ENCODE assay signal across 16 cellular contexts in the genomic region with DNA sequence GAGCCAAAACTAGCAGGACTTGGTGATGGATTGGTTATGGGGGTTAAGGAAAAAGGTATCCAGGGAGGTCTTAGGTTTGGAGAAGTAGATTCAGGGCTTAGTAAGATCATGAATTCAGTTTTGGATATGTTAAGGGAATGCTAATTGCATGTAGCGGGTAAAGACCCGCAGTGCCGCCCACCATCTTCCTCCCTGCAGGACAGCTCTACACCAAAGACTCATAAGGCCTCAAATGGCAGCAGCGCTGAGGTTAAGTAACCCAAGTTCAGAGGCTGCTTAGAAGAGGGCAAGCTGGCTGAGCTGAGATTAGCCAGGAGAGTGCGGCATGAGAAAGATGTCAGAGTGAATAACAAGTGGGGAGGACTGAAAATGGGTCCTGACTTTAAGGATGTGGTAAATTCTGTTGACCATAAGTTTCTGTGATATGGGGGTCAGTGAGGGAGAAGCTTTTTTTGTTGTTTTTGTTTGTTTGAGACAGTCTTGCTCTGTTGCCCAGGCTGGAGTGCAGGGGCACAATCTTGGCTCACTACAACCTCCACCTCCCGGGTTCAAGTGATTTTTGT. TPM values are rescaled to one million over a fixed set of nuclear protein-coding genes. Genes with fewer than 3 reads are reported as not detected.
A peak's percentile ranks its signal among the peaks of the same experiment; 100 is the strongest.
DNase-seq lines count a peak whose midpoint lies in the region; ATAC-seq and TF ChIP-seq lines count a peak whose summit lies in the region.
"Had no signal": no experiment of that assay in that cellular context is flagged by ENCODE, and none has a peak within 500 bp of the region (broad histone marks: within the 10 kb centered on the region; RNA-seq: fewer than 3 reads in every experiment).

No MANE protein-coding gene starts in this region.

- H3K27ac ChIP-seq in CD8-positive, alpha-beta T cell (ENCODE audit: low read depth, low read length): no peak overlapping the region
- H3K27ac ChIP-seq: BLaER1 treated with 17β-estradiol and CSF1 and Interleukin-3, amounts not matched to agents 10 nM and 100 nM; SK-N-MC had no signal

- H3K9me3 Mint-ChIP-seq in CD8-positive, alpha-beta T cell: no peaks in the 10 kb centered on the region
- H3K9me3 Mint-ChIP-seq in memory B cell: no peaks in the 10 kb centered on the region
- no peaks in the 10 kb centered on the region for H3K9me3 Mint-ChIP-seq in activated T-helper 17 cell treated with anti-CD3 and anti-CD28 coated beads, Interleukin-2, amount 50 U/mL, for 72 hours

- H3K27ac Mint-ChIP-seq in CD8-positive, alpha-beta T cell: peak overlapping the region; percentile 41
- peak overlapping the region; percentile 17 for H3K27ac Mint-ChIP-seq in memory B cell
- no peak overlapping the region for H3K27ac Mint-ChIP-seq in activated T-helper 17 cell treated with anti-CD3 and anti-CD28 coated beads, Interleukin-2, amount 50 U/mL, for 72 hours

- DNase-seq in CD8-positive, alpha-beta T cell: no peak
- DNase-seq in GM12865 (ENCODE audit: low read depth) (peak; percentile 79), H7 (peak; percentile 12), memory B cell (ENCODE audit: low spot score in 2 of 2) (no peak), T-helper 2 cell (no peak)
- DNase-seq: DMS79, HCEC 1CT, KBM-7, NCI-H1105, NCI-H2081 treated with DMSO at 0.1 percent for 48 hours, OCI-M1, SHP77 had no signal

- no peak overlapping the region for H3K4me3 ChIP-seq in CD8-positive, alpha-beta T cell (ENCODE audit: low read depth, low read length)
- H3K4me3 ChIP-seq in GM12865 (ENCODE audit: low read depth, low read length) (no peak overlapping the region), H7 (ENCODE audit: insufficient read depth, low read depth, low read length) (no peak overlapping the region)
- H3K4me3 ChIP-seq: BLaER1 treated with 17β-estradiol and CSF1 and Interleukin-3, amounts not matched to agents 10 nM and 100 nM; SK-N-MC had no signal

- no peaks in the 10 kb centered on the region for H3K27me3 ChIP-seq in CD8-positive, alpha-beta T cell (ENCODE audit: insufficient read depth, low read length)
- no peaks in the 10 kb centered on the region for H3K27me3 ChIP-seq in H7 (ENCODE audit: control insufficient read depth, insufficient read depth, low read length)
- H3K27me3 ChIP-seq: BLaER1 treated with 17β-estradiol and CSF1 and Interleukin-3, amounts not matched to agents 10 nM and 100 nM had no signal

- H3K27me3 Mint-ChIP-seq in CD8-positive, alpha-beta T cell (ENCODE audit: low read depth): no peaks in the 10 kb centered on the region
- H3K27me3 Mint-ChIP-seq in memory B cell: no peaks in the 10 kb centered on the region
- H3K27me3 Mint-ChIP-seq in activated T-helper 17 cell treated with anti-CD3 and anti-CD28 coated beads, Interleukin-2, amount 50 U/mL, for 72 hours: no peaks in the 10 kb centered on the region

- H3K4me1 Mint-ChIP-seq in CD8-positive, alpha-beta T cell (ENCODE audit: low read depth): peaks cover 5% of the 10 kb centered on the region
- H3K4me1 Mint-ChIP-seq in memory B cell: peaks cover 6% of the 10 kb centered on the region
- peaks cover 11% of the 10 kb centered on the region for H3K4me1 Mint-ChIP-seq in activated T-helper 17 cell treated with anti-CD3 and anti-CD28 coated beads, Interleukin-2, amount 50 U/mL, for 72 hours

- no peaks in the 10 kb centered on the region for H3K9me3 ChIP-seq in CD8-positive, alpha-beta T cell (ENCODE audit: low read length)
- H3K9me3 ChIP-seq: BLaER1 treated with 17β-estradiol and CSF1 and Interleukin-3, amounts not matched to agents 10 nM and 100 nM had no signal

- TF ChIP-seq CTCF in CD8-positive, alpha-beta T cell (IDR thresholded peaks at IDR 0.05): no peak
- TF ChIP-seq CTCF in GM12865 (IDR thresholded peaks at IDR 0.05; ENCODE audit: insufficient read depth, low read depth, low read length, missing control alignments): no peak

- CTCF ChIA-PET in CD8-positive, alpha-beta T cell (lab: Charles Lee): interaction anchor here (2.1 to 4.4 kb wide), 2 partner anchors 11 to 75 kb away, joined by 6 to 27 read pairs; no protein-coding TSS in a partner anchor

- no peak for ATAC-seq in CD8-positive, alpha-beta T cell
- ATAC-seq in memory B cell (ENCODE audit: low read depth) (no peak), GM19035 (IDR thresholded peaks at IDR 0.05; ENCODE audit: unreplicated experiment) (no peak)
- no peak for ATAC-seq in activated T-helper 17 cell treated with anti-CD3 and anti-CD28 coated beads, Interleukin-2, amount 50 U/mL, for 72 hours (replicated peaks)

- no peaks in the 10 kb centered on the region for H3K4me1 ChIP-seq in CD8-positive, alpha-beta T cell (ENCODE audit: insufficient read depth, low read length)

- H3K36me3 ChIP-seq in CD8-positive, alpha-beta T cell (ENCODE audit: insufficient read depth, low read length): no peaks in the 10 kb centered on the region
- no peaks in the 10 kb centered on the region for H3K36me3 ChIP-seq in H7 (replicated peaks; ENCODE audit: control insufficient read depth, insufficient read depth, low read length)

- H3K36me3 Mint-ChIP-seq in CD8-positive, alpha-beta T cell: peaks cover 31% of the 10 kb centered on the region
- peaks cover 6% of the 10 kb centered on the region for H3K36me3 Mint-ChIP-seq in memory B cell
- H3K36me3 Mint-ChIP-seq in activated T-helper 17 cell treated with anti-CD3 and anti-CD28 coated beads, Interleukin-2, amount 50 U/mL, for 72 hours (ENCODE audit: low read depth): peaks cover 39% of the 10 kb centered on the region

- no peak overlapping the region for H3K4me3 Mint-ChIP-seq in CD8-positive, alpha-beta T cell
- no peak overlapping the region for H3K4me3 Mint-ChIP-seq in memory B cell
- H3K4me3 Mint-ChIP-seq in activated T-helper 17 cell treated with anti-CD3 and anti-CD28 coated beads, Interleukin-2, amount 50 U/mL, for 72 hours: no peak overlapping the region

- intact Hi-C loops in CD8-positive, alpha-beta T cell (cut with DNase I, micrococcal nuclease): no loop called here

- POLR2A ChIA-PET in CD8-positive, alpha-beta T cell (lab: Charles Lee): interaction anchor here (0.5 to 1.2 kb wide), 2 partner anchors 10 to 60 kb away, joined by 3 to 4 read pairs; a partner anchor contains a TSS

RNA-seq across cellular contexts. Expression of a gene that starts 26.2 kb away (rescaled TPM):
- total RNA-seq in CD8-positive, alpha-beta T cell: 1 to 10 TPM in 1 of 2 experiments, under 1 TPM in 1; 0.57 to 1.5 TPM
- total RNA-seq in H7 (2014; rRNA removed; shearing (Covaris generic)): not detected in 2 replicates
- total RNA-seq in activated T-helper 17 cell treated with anti-CD3 and anti-CD28 coated beads, Interleukin-2, amount 50 U/mL, for 72 hours: 1 to 10 TPM; 1.5 to 2.5 TPM

RNA-seq across cellular contexts. Expression of a gene that starts 26.4 kb away (rescaled TPM):
- total RNA-seq in CD8-positive, alpha-beta T cell: 10 to 100 TPM; 49.6 to 53.5 TPM
- 43.3 and 58.1 TPM in 2 replicates for total RNA-seq in H7 (2014; rRNA removed; shearing (Covaris generic))
- 100 to 1,000 TPM; 103 to 125 TPM for total RNA-seq in activated T-helper 17 cell treated with anti-CD3 and anti-CD28 coated beads, Interleukin-2, amount 50 U/mL, for 72 hours

RNA-seq across cellular contexts. Expression of a gene that starts 54.8 kb away (rescaled TPM):
- total RNA-seq in CD8-positive, alpha-beta T cell: 10 to 100 TPM; 49.6 to 50.4 TPM
- 4.6 and 7.4 TPM in 2 replicates for total RNA-seq in H7 (2014; rRNA removed; shearing (Covaris generic))
- 10 to 100 TPM; 31.4 to 36.7 TPM for total RNA-seq in activated T-helper 17 cell treated with anti-CD3 and anti-CD28 coated beads, Interleukin-2, amount 50 U/mL, for 72 hours

RNA-seq across cellular contexts. Expression of a gene that starts 59.7 kb away (rescaled TPM):
- total RNA-seq in CD8-positive, alpha-beta T cell: 1 to 10 TPM; 3.5 to 4.5 TPM
- 22.4 and 34.7 TPM in 2 replicates for total RNA-seq in H7 (2014; rRNA removed; shearing (Covaris generic))
- total RNA-seq in activated T-helper 17 cell treated with anti-CD3 and anti-CD28 coated beads, Interleukin-2, amount 50 U/mL, for 72 hours: 10 to 100 TPM; 29.0 to 37.1 TPM

Comparison
In these comparisons a context has a peak if more than half of its experiments do, and no peak if none do; other contexts are left out.
1. DNase-seq: peak in GM12865 (single experiment) and H7 (single experiment); none in CD8-positive, alpha-beta T cell (0 of 7), memory B cell (0 of 2) and T-helper 2 cell (0 of 5).